In the genomic region with DNA sequence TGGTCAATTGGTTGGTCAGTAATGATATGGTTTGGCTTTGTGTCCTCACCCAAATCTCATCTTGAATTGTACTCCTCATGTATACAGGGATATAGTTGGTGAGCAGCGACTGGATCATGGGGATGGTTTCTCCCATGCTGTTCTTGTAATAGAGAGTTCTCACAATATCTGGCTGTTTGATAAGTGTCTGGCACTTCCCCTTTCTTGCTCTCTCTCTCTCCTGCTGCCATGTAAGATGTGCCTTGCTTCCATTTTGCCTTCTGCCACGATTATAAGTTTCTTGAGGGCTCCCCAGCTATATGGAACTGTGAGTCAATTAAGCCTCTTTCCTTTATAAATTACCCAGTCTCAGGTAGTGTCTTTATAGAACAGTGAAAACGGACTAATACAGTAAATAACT, we compare ENCODE assay signal across 27 cellular contexts.
"Had no signal": no experiment of that assay in that cellular context is flagged by ENCODE, and none has a peak within 500 bp of the region (broad histone marks: within the 10 kb centered on the region; RNA-seq: fewer than 3 reads in every experiment).

No MANE protein-coding gene starts in this region.

- H3K4me3 Mint-ChIP-seq: memory B cell; naive thymus-derived CD4-positive, alpha-beta T cell; natural killer cell treated with Interleukin-12 subunit alpha and Interleukin-12 subunit beta and Interleukin-15 and Interleukin-18, amount 100 ng/mL, for 72 hours; stimulated activated naive B cell treated with anti-CD40 and anti-IgM and Interleukin-4, amounts not matched to agents 10 μg/mL and 1 μg/mL and 100 μg/mL, for 72 hours had no signal

- H3K4me3 ChIP-seq: left ventricle myocardium inferior, mucosa of descending colon, pancreas, prostate gland, skin epidermis, stomach, testis, thyroid gland, transverse colon, upper lobe of left lung, vagina had no signal

- DNase-seq: islet precursor cell; left ventricle myocardium inferior; midbrain; mucosa of descending colon; naive thymus-derived CD4-positive, alpha-beta T cell; nucleus accumbens; pancreas; posterior cingulate gyrus; retina; right cardiac atrium; stimulated activated CD4-positive, alpha-beta T cell treated with anti-CD3 and anti-CD28 coated beads, Interleukin-12 subunit alpha, Interleukin-12 subunit beta, amount 100 ng/mL, for 4 hours; stimulated activated CD4-positive, alpha-beta T cell treated with anti-CD3 and anti-CD28 coated beads, Interleukin-15, amount 100 ng/mL, for 24 hours; stimulated activated CD4-positive, alpha-beta T cell treated with anti-CD3 and anti-CD28 coated beads, Interleukin-2, amount 100 ng/mL, for 24 hours; stimulated activated CD4-positive, alpha-beta T cell treated with anti-CD3 and anti-CD28 coated beads, Interleukin-4, amount 100 ng/mL, for 1 hour; stimulated activated naive B cell treated with anti-CD40 and anti-IgM and Interleukin-4, amounts not matched to agents 10 μg/mL and 1 μg/mL and 100 μg/mL, for 72 hours; stimulated activated naive CD8-positive, alpha-beta T cell treated with anti-CD3 and anti-CD28 coated beads, Interleukin-15, Interleukin-2, amounts not matched to agents 100 U/mL and 50 U/mL, for 24 hours; stomach; testis; thyroid gland; transverse colon; upper lobe of left lung had no signal

- ATAC-seq: mucosa of descending colon; naive thymus-derived CD4-positive, alpha-beta T cell; natural killer cell treated with Interleukin-12 subunit alpha and Interleukin-12 subunit beta and Interleukin-15 and Interleukin-18, amount 100 ng/mL, for 72 hours; pancreas; right cardiac atrium; sciatic nerve; stimulated activated naive B cell treated with anti-CD40 and anti-IgM and Interleukin-4, amounts not matched to agents 10 μg/mL and 1 μg/mL and 100 μg/mL, for 72 hours; stimulated activated naive CD8-positive, alpha-beta T cell treated with anti-CD3 and anti-CD28 coated beads, Interleukin-15, Interleukin-2, amounts not matched to agents 100 U/mL and 50 U/mL, for 24 hours had no signal

- H3K4me1 Mint-ChIP-seq: memory B cell; naive thymus-derived CD4-positive, alpha-beta T cell; stimulated activated naive B cell treated with anti-CD40 and anti-IgM and Interleukin-4, amounts not matched to agents 10 μg/mL and 1 μg/mL and 100 μg/mL, for 72 hours had no signal

- H3K27ac ChIP-seq: left ventricle myocardium inferior, pancreas, prostate gland, skin epidermis, stomach, testis, thyroid gland, transverse colon, upper lobe of left lung, vagina had no signal

- H3K4me1 ChIP-seq: left ventricle myocardium inferior, pancreas, prostate gland, stomach, testis, thyroid gland, transverse colon, upper lobe of left lung, vagina had no signal

- H3K27me3 Mint-ChIP-seq: memory B cell; naive thymus-derived CD4-positive, alpha-beta T cell; natural killer cell treated with Interleukin-12 subunit alpha and Interleukin-12 subunit beta and Interleukin-15 and Interleukin-18, amount 100 ng/mL, for 72 hours had no signal

- H3K36me3 Mint-ChIP-seq: memory B cell; naive thymus-derived CD4-positive, alpha-beta T cell; natural killer cell treated with Interleukin-12 subunit alpha and Interleukin-12 subunit beta and Interleukin-15 and Interleukin-18, amount 100 ng/mL, for 72 hours; stimulated activated naive B cell treated with anti-CD40 and anti-IgM and Interleukin-4, amounts not matched to agents 10 μg/mL and 1 μg/mL and 100 μg/mL, for 72 hours had no signal

- H3K27ac Mint-ChIP-seq: memory B cell; naive thymus-derived CD4-positive, alpha-beta T cell; natural killer cell treated with Interleukin-12 subunit alpha and Interleukin-12 subunit beta and Interleukin-15 and Interleukin-18, amount 100 ng/mL, for 72 hours; stimulated activated naive B cell treated with anti-CD40 and anti-IgM and Interleukin-4, amounts not matched to agents 10 μg/mL and 1 μg/mL and 100 μg/mL, for 72 hours had no signal

- H3K36me3 ChIP-seq: left ventricle myocardium inferior, pancreas, prostate gland, stomach, thyroid gland, transverse colon, upper lobe of left lung, vagina had no signal

- H3K27me3 ChIP-seq: pancreas, stomach, testis, thyroid gland, transverse colon, upper lobe of left lung, vagina had no signal

- H3K9me3 ChIP-seq: left ventricle myocardium inferior, mucosa of descending colon, pancreas, prostate gland, stomach, testis, thyroid gland, transverse colon, upper lobe of left lung, vagina had no signal
